In the genomic region with DNA sequence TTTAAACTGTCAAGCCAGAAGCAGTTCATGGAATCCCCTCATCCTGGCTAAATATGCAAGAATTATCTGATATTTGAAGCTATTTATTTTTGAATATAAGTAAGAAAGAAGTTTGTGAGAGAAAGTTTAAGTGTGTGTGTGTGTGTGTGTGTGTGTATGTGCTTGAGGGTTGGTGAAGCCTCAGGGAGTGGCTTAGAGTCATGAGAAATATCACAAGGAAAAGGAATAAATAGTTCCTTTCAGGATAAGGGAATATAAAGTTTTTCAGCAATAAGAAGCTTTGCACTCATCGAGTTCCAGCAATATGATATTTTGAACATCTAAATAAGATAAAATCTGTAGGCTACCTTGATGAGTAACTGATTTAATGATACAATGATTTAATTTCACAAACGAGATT, we compare ENCODE assay signal across 27 cellular contexts.
"Had no signal": no experiment of that assay in that cellular context is flagged by ENCODE, and none has a peak within 500 bp of the region (broad histone marks: within the 10 kb centered on the region; RNA-seq: fewer than 3 reads in every experiment).

No MANE protein-coding gene starts in this region.

- H3K27ac Mint-ChIP-seq: dendritic cell treated with granulocyte-macrophage colony-stimulating factor and Interleukin-4, amounts not matched to agents 40 ng/mL and 50 ng/mL, for 4 days; endodermal cell; immature natural killer cell; memory B cell; naive thymus-derived CD4-positive, alpha-beta T cell; stimulated activated naive CD8-positive, alpha-beta T cell treated with anti-CD3 and anti-CD28 coated beads, Interleukin-15, amount 100 ng/mL, for 72 hours; type B pancreatic cell had no signal

- H3K4me3 ChIP-seq: colonic mucosa, esophagus squamous epithelium, lung, mucosa of descending colon, ovary, psoas muscle, thyroid gland had no signal

- H3K27ac ChIP-seq: colonic mucosa, esophagus squamous epithelium, ovary, psoas muscle, thyroid gland had no signal

- H3K9me3 ChIP-seq: colonic mucosa, esophagus squamous epithelium, mucosa of descending colon, ovary, psoas muscle, thyroid gland had no signal

- H3K9me3 Mint-ChIP-seq: dendritic cell treated with granulocyte-macrophage colony-stimulating factor and Interleukin-4, amounts not matched to agents 40 ng/mL and 50 ng/mL, for 4 days; type B pancreatic cell had no signal

- H3K36me3 Mint-ChIP-seq: immature natural killer cell; memory B cell; naive thymus-derived CD4-positive, alpha-beta T cell; type B pancreatic cell had no signal

- H3K27me3 ChIP-seq: colonic mucosa, esophagus squamous epithelium, ovary, thyroid gland had no signal

- H3K4me3 Mint-ChIP-seq: central memory CD8-positive, alpha-beta T cell; dendritic cell treated with granulocyte-macrophage colony-stimulating factor and Interleukin-4, amounts not matched to agents 40 ng/mL and 50 ng/mL, for 4 days; endodermal cell; immature natural killer cell; memory B cell; naive thymus-derived CD4-positive, alpha-beta T cell; stimulated activated naive CD8-positive, alpha-beta T cell treated with anti-CD3 and anti-CD28 coated beads, Interleukin-15, amount 100 ng/mL, for 72 hours; type B pancreatic cell had no signal

- DNase-seq: colonic mucosa; effector CD8-positive, alpha-beta T cell; endodermal cell; esophagus squamous epithelium; hypothalamus; immature natural killer cell; islet precursor cell; kidney glomerular epithelial cell; mucosa of descending colon; naive thymus-derived CD4-positive, alpha-beta T cell; occipital lobe; posterior cingulate gyrus; psoas muscle; retina; small intestine; stimulated activated CD4-positive, alpha-beta T cell treated with anti-CD3 and anti-CD28 coated beads, Interleukin-15, amount 100 ng/mL, for 24 hours; stimulated activated CD4-positive, alpha-beta T cell treated with anti-CD3 and anti-CD28 coated beads, Interleukin-4, amount 100 ng/mL, for 1 hour; stimulated activated CD8-positive, alpha-beta memory T cell treated with anti-CD3 and anti-CD28 coated beads, Interleukin-4, amount 100 ng/mL, for 48 hours; stimulated activated naive CD4-positive, alpha-beta T cell; stimulated activated naive CD8-positive, alpha-beta T cell treated with anti-CD3 and anti-CD28 coated beads, Interleukin-15, amount 100 ng/mL, for 72 hours; thyroid gland had no signal

- H3K4me1 ChIP-seq: colonic mucosa, psoas muscle, thyroid gland had no signal

- H3K27me3 Mint-ChIP-seq: central memory CD8-positive, alpha-beta T cell; dendritic cell treated with granulocyte-macrophage colony-stimulating factor and Interleukin-4, amounts not matched to agents 40 ng/mL and 50 ng/mL, for 4 days; memory B cell; naive thymus-derived CD4-positive, alpha-beta T cell; stimulated activated naive CD8-positive, alpha-beta T cell treated with anti-CD3 and anti-CD28 coated beads, Interleukin-15, amount 100 ng/mL, for 72 hours; type B pancreatic cell had no signal

- H3K36me3 ChIP-seq: colonic mucosa, esophagus squamous epithelium, ovary, thyroid gland had no signal

- H3K4me1 Mint-ChIP-seq: central memory CD8-positive, alpha-beta T cell; endodermal cell; immature natural killer cell; memory B cell; naive thymus-derived CD4-positive, alpha-beta T cell; stimulated activated naive CD8-positive, alpha-beta T cell treated with anti-CD3 and anti-CD28 coated beads, Interleukin-15, amount 100 ng/mL, for 72 hours had no signal
